14 cellular contexts compared by ENCODE assay signal in the genomic region with DNA sequence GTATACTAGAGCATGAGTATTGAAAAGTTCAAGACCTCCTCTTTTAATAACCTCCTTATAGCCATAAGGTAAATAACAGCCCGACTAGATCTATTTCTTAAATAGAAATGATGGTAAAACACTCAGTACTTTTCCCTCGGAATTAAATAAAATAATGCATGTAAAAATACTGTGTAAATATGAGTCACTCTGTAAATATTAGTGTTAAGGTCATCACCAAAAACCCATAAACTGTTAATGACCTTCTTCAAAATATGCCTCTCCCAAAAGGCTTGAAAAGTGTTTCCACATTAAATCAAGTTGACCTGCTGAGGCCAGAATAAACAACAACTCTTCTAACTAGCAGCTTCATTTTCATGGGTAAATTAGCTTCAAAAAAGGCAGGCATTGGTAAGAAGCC. TPM values are rescaled to one million over a fixed set of nuclear protein-coding genes. Genes with fewer than 3 reads are reported as not detected.
DNase-seq lines count a peak whose midpoint lies in the region; ATAC-seq and TF ChIP-seq lines count a peak whose summit lies in the region.
"Had no signal": no experiment of that assay in that cellular context is flagged by ENCODE, and none has a peak within 500 bp of the region (broad histone marks: within the 10 kb centered on the region; RNA-seq: fewer than 3 reads in every experiment).

No MANE protein-coding gene starts in this region.

- H3K4me3 ChIP-seq in cardiac fibroblast (replicated peaks in 1 of 2; ENCODE audit: low read depth in 2 of 2, low read length in 2 of 2) (no peak overlapping the region), liver (ENCODE audit: low read depth in 1 of 3, low read length in 3 of 3) (no peak overlapping the region)

- H3K27me3 Mint-ChIP-seq in Calu3 (ENCODE audit: unreplicated experiment) = no peaks in the 10 kb centered on the region
- H3K27me3 Mint-ChIP-seq: naive B cell; stimulated activated naive CD8-positive, alpha-beta T cell treated with anti-CD3 and anti-CD28 coated beads, Interleukin-15, amount 100 ng/mL, for 72 hours had no signal

- intact Hi-C loops in Calu3 (cut with micrococcal nuclease; ENCODE audit: unreplicated experiment) = no loop called here

- H3K27ac ChIP-seq in liver (ENCODE audit: low read depth in 1 of 2, low read length in 2 of 2) = no peak overlapping the region

- no peaks in the 10 kb centered on the region for H3K9me3 Mint-ChIP-seq in Calu3 (ENCODE audit: low read depth, unreplicated experiment)
- H3K9me3 Mint-ChIP-seq: activated T-cell treated with anti-CD3 and anti-CD28 coated beads, Interleukin-2, amount 50 U/mL, for 4 hours; naive B cell; stimulated activated naive CD8-positive, alpha-beta T cell treated with anti-CD3 and anti-CD28 coated beads, Interleukin-15, amount 100 ng/mL, for 72 hours had no signal

- no peaks in the 10 kb centered on the region for H3K27me3 ChIP-seq in liver (ENCODE audit: control insufficient read depth in 4 of 4, insufficient read depth in 4 of 4, low read length in 3 of 4)

- peak overlapping the region; percentile 47 for H3K4me3 Mint-ChIP-seq in Calu3 (ENCODE audit: low read depth, unreplicated experiment)
- H3K4me3 Mint-ChIP-seq: activated T-cell treated with anti-CD3 and anti-CD28 coated beads, Interleukin-2, amount 50 U/mL, for 4 hours; CD14-positive monocyte; naive B cell; stimulated activated naive CD8-positive, alpha-beta T cell treated with anti-CD3 and anti-CD28 coated beads, Interleukin-15, amount 100 ng/mL, for 72 hours had no signal

- WGBS in liver = 48% methylated on average over 2 of the region's 2 CpGs

- CTCF ChIA-PET in Calu3 (lab: Charles Lee) = interaction anchor here (1.0 kb wide), 1 partner anchor 20 kb away, joined by 5 read pairs; no protein-coding TSS in a partner anchor

- peaks cover 9% of the 10 kb centered on the region for H3K36me3 Mint-ChIP-seq in Calu3 (ENCODE audit: insufficient read depth, unreplicated experiment)
- H3K36me3 Mint-ChIP-seq: naive B cell had no signal

- no peaks in the 10 kb centered on the region for H3K36me3 ChIP-seq in liver (ENCODE audit: control insufficient read depth in 4 of 4, insufficient read depth in 3 of 4, low read depth in 1 of 4, low read length in 3 of 4)

- ATAC-seq in GM21423 (IDR thresholded peaks at IDR 0.05; ENCODE audit: unreplicated experiment) (no peak), GM18870 (IDR thresholded peaks at IDR 0.05; ENCODE audit: unreplicated experiment) (no peak)
- ATAC-seq: stimulated activated naive CD8-positive, alpha-beta T cell treated with anti-CD3 and anti-CD28 coated beads, Interleukin-15, amount 100 ng/mL, for 72 hours had no signal

- peak overlapping the region; percentile 94 for H3K27ac Mint-ChIP-seq in Calu3 (ENCODE audit: unreplicated experiment)
- H3K27ac Mint-ChIP-seq: CD14-positive monocyte; naive B cell; stimulated activated naive CD8-positive, alpha-beta T cell treated with anti-CD3 and anti-CD28 coated beads, Interleukin-15, amount 100 ng/mL, for 72 hours had no signal

- no peaks in the 10 kb centered on the region for H3K9me3 ChIP-seq in liver (ENCODE audit: control insufficient read depth in 4 of 4, low read length in 3 of 4)

- TF ChIP-seq RAD21 in liver (IDR thresholded peaks at IDR 0.05) = no peak

- DNase-seq in Calu3 = no peak
- DNase-seq in NCI-H2196 (lab: John Stamatoyannopoulos, UW; ENCODE audit: unreplicated experiment) = peak; percentile 46
- DNase-seq in cardiac fibroblast (ENCODE audit: low read depth in 2 of 2) = peak; percentile 62 to 82
- DNase-seq in stimulated activated CD4-positive, alpha-beta T cell treated with anti-CD3 and anti-CD28 coated beads, Interleukin-4, amount 100 ng/mL, for 4 hours = no peak
- DNase-seq in HPDE6-E6E7 (ENCODE audit: extremely low spot score) = no peak
- DNase-seq: activated T-cell treated with anti-CD3 and anti-CD28 coated beads, Interleukin-2, amount 50 U/mL, for 4 hours; cerebellar nuclear complex; naive B cell; NK-92 treated with Interleukin-12 subunit alpha and Interleukin-12 subunit beta, amount 100 ng/mL, for 24 hours; stimulated activated naive CD8-positive, alpha-beta T cell treated with anti-CD3 and anti-CD28 coated beads, Interleukin-15, amount 100 ng/mL, for 72 hours had no signal

- peaks cover 0 to 3% (median 2%) of the 10 kb centered on the region in 4 donors for H3K4me1 ChIP-seq in liver (ENCODE audit: control insufficient read depth in 4 of 4, insufficient read depth in 4 of 4, low read length in 3 of 4)

- no peak overlapping the region for H3K9ac ChIP-seq in liver (ENCODE audit: low read depth in 1 of 2, low read length in 2 of 2)

- H3K4me1 Mint-ChIP-seq in Calu3 (ENCODE audit: low read depth, unreplicated experiment) = peaks cover 57% of the 10 kb centered on the region
- H3K4me1 Mint-ChIP-seq: naive B cell; stimulated activated naive CD8-positive, alpha-beta T cell treated with anti-CD3 and anti-CD28 coated beads, Interleukin-15, amount 100 ng/mL, for 72 hours had no signal

- TF ChIP-seq CTCF in Calu3 (IDR thresholded peaks at IDR 0.05; ENCODE audit: unreplicated experiment) = no peak
- TF ChIP-seq CTCF in cardiac fibroblast (IDR thresholded peaks at IDR 0.05; ENCODE audit: low read depth, low read length) = no peak
- no peak for TF ChIP-seq CTCF in liver (IDR thresholded peaks at IDR 0.05; ENCODE audit: low read depth, low read length, missing input control)

- TSS peak; percentile 66 for BruUV-seq in Calu3 (replicated peaks; lab: Mats Ljungman, UMichigan)

TF ChIP-seq in liver, 16 proteins besides CTCF, POLR2A, EP300 and RAD21:
- TF ChIP-seq FOXA2 (IDR thresholded peaks at IDR 0.05) = peak; percentile 39
- TF ChIP-seq EGR1 (IDR thresholded peaks at IDR 0.05; ENCODE audit: low read depth in 2 of 2) = no peak
- peak in 1 of 2 donors; percentile 38 for TF ChIP-seq JUND (IDR thresholded peaks at IDR 0.05)
- no peak for TF ChIP-seq HNF4A (conservative IDR thresholded peaks at IDR 0.05)
- peak in 1 of 2 donors; percentile 37 for TF ChIP-seq RXRA (IDR thresholded peaks at IDR 0.05)
- no peak for TF ChIP-seq GABPA (IDR thresholded peaks at IDR 0.05 in 1 of 2, conservative IDR thresholded peaks at IDR 0.05 in 1 of 2)

RNA-seq across cellular contexts. Expression of a gene that starts 25.3 kb away (rescaled TPM):
- 240 and 254 TPM in 2 replicates for total RNA-seq in Calu3 (2022)
- total RNA-seq in liver = 100 to 1,000 TPM; 169 to 189 TPM
- polyA plus RNA-seq in liver = 100 to 1,000 TPM in 1 of 2 donors, 10 to 100 TPM in 1; 63.0 to 154 TPM

Comparison
In these comparisons a context has a peak if more than half of its experiments do, and no peak if none do; other contexts are left out.
1. DNase-seq: peak in NCI-H2196 (single experiment) and cardiac fibroblast (2 of 2); none in Calu3 (single experiment), stimulated activated CD4-positive, alpha-beta T cell treated with anti-CD3 and anti-CD28 coated beads, Interleukin-4, amount 100 ng/mL, for 4 hours (0 of 2) and HPDE6-E6E7 (single experiment).